ENCODE assay signal across 9 cellular contexts in the genomic region with DNA sequence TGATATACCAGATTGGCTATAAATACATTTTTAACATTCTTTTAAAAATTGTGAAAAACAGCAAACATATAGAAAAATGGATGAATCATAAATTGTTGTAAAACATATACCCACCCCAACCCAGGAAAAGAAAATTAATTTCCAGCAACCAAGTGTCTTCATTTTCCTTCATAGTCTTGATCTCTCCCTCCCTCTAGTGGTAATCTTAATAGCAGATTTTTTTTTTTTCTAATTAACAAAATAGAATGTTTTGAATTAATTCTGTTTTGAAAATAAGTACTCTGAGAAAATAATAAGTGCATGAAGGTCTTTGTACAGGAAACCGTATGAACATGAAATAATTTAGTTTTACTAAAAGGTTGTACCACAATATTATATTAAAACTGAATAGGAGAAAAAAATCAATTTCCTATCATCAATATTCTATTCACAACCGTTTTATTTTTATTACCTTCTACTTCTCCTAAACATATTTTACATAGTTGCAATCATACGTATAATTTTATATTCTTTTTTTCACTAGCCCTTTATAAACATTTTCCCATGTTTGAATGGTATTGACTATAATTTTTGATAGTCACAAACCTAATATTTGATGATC. TPM values are rescaled to one million over a fixed set of nuclear protein-coding genes. Genes with fewer than 3 reads are reported as not detected.
DNase-seq lines count a peak whose midpoint lies in the region; TF ChIP-seq lines count a peak whose summit lies in the region.
"Had no signal": no experiment of that assay in that cellular context is flagged by ENCODE, and none has a peak within 500 bp of the region (broad histone marks: within the 10 kb centered on the region; RNA-seq: fewer than 3 reads in every experiment).

No MANE protein-coding gene starts in this region.

- TF ChIP-seq POLR2A in esophagus squamous epithelium (IDR thresholded peaks at IDR 0.05) (no peak), stomach (IDR thresholded peaks at IDR 0.05) (no peak)

- WGBS in esophagus squamous epithelium, 2 donors: 56% methylated on average over 3 of the region's 3 CpGs
- 47 to 59% (median 49%) methylated on average over 3 of the region's 3 CpGs for WGBS in stomach, 5 donors

- intact Hi-C loops in esophagus squamous epithelium (cut with DNase I): no loop called here
- intact Hi-C loops in stomach (cut with DNase I; ENCODE audit: low total_unique reads): no loop called here

- no peaks in the 10 kb centered on the region for H3K9me3 ChIP-seq in OCI-LY1 (ENCODE audit: low read length)
- H3K9me3 ChIP-seq in esophagus squamous epithelium: no peaks in the 10 kb centered on the region
- no peaks in the 10 kb centered on the region for H3K9me3 ChIP-seq in stomach

- H3K4me1 ChIP-seq in OCI-LY1 (ENCODE audit: insufficient read depth, low read length, severe bottlenecking): peaks cover 36% of the 10 kb centered on the region
- peaks cover 4 to 75% (median 24%) of the 10 kb centered on the region in 3 donors for H3K4me1 ChIP-seq in esophagus squamous epithelium
- peaks cover 0 to 90% (median 49%) of the 10 kb centered on the region in 4 donors for H3K4me1 ChIP-seq in stomach

- peaks cover 82% of the 10 kb centered on the region for H3K79me2 ChIP-seq in OCI-LY1 (ENCODE audit: insufficient read depth, low read length)

- H3K27ac ChIP-seq in OCI-LY1 (ENCODE audit: low read depth, low read length, poor library complexity, severe bottlenecking): no peak overlapping the region
- H3K27ac ChIP-seq in esophagus squamous epithelium: peak overlapping the region in 1 of 4 donors; percentile 9
- no peak overlapping the region for H3K27ac ChIP-seq in stomach
- H3K27ac ChIP-seq: epithelial cell of prostate had no signal

- TF ChIP-seq CTCF in OCI-LY1 (IDR thresholded peaks at IDR 0.05; ENCODE audit: low read length) (peak; percentile 54), esophagus squamous epithelium (IDR thresholded peaks at IDR 0.05) (peak; percentile 34 to 65 (median 52)), stomach (IDR thresholded peaks at IDR 0.05) (peak in 4 of 7 experiments; percentile 17 to 67 (median 54))

- H3K27me3 ChIP-seq in OCI-LY1 (ENCODE audit: insufficient read depth, low read length) (no peaks in the 10 kb centered on the region), esophagus squamous epithelium (no peaks in the 10 kb centered on the region), stomach (no peaks in the 10 kb centered on the region)

- H3K4me2 ChIP-seq in OCI-LY1 (ENCODE audit: low read length): no peak overlapping the region

- H3K9ac ChIP-seq in OCI-LY1 (ENCODE audit: low read length): no peak overlapping the region

- H3K4me1 Mint-ChIP-seq in activated naive CD4-positive, alpha-beta T cell treated with anti-CD3 and anti-CD28 coated beads, Interleukin-2, amount 10 ng/mL, durations not matched to agents 7 days and 5 days: peaks cover 45% of the 10 kb centered on the region

- CTCF ChIA-PET in activated naive CD4-positive, alpha-beta T cell treated with anti-CD3 and anti-CD28 coated beads, Interleukin-2, amount 10 ng/mL, durations not matched to agents 7 days and 5 days (lab: Charles Lee): interaction anchor here (1.2 kb wide), 1 partner anchor 103 kb away, joined by 4 read pairs; no protein-coding TSS in a partner anchor

- H3K4me3 Mint-ChIP-seq in activated naive CD4-positive, alpha-beta T cell treated with anti-CD3 and anti-CD28 coated beads, Interleukin-2, amount 10 ng/mL, durations not matched to agents 7 days and 5 days: no peak overlapping the region

- no peaks in the 10 kb centered on the region for H4K20me1 ChIP-seq in OCI-LY1 (ENCODE audit: insufficient read depth, low read length)

- no peaks in the 10 kb centered on the region for H3K27me3 Mint-ChIP-seq in activated naive CD4-positive, alpha-beta T cell treated with anti-CD3 and anti-CD28 coated beads, Interleukin-2, amount 10 ng/mL, durations not matched to agents 7 days and 5 days

- H3K27ac Mint-ChIP-seq in activated naive CD4-positive, alpha-beta T cell treated with anti-CD3 and anti-CD28 coated beads, Interleukin-2, amount 10 ng/mL, durations not matched to agents 7 days and 5 days: no peak overlapping the region

- no peak overlapping the region for H2AFZ ChIP-seq in OCI-LY1 (ENCODE audit: low read length)

- DNase-seq in NCI-H748 (lab: John Stamatoyannopoulos, UW; ENCODE audit: unreplicated experiment) (peak; percentile 5), NCI-H748 treated with DMSO at 0.1 percent for 48 hours (lab: John Stamatoyannopoulos, UW) (no peak), esophagus squamous epithelium (lab: John Stamatoyannopoulos, UW) (no peak), stomach (no peak), GOT3 (lab: John Stamatoyannopoulos, UW) (no peak), activated gamma-delta T cell (lab: John Stamatoyannopoulos, UW) (no peak)
- no peak for DNase-seq in activated naive CD4-positive, alpha-beta T cell treated with anti-CD3 and anti-CD28 coated beads, Interleukin-2, amount 10 ng/mL, durations not matched to agents 7 days and 5 days

- peaks cover 22% of the 10 kb centered on the region for H3K36me3 Mint-ChIP-seq in activated naive CD4-positive, alpha-beta T cell treated with anti-CD3 and anti-CD28 coated beads, Interleukin-2, amount 10 ng/mL, durations not matched to agents 7 days and 5 days

- no peaks in the 10 kb centered on the region for H3K9me2 ChIP-seq in OCI-LY1 (ENCODE audit: low read depth, low read length)

- H3K9me3 Mint-ChIP-seq in activated naive CD4-positive, alpha-beta T cell treated with anti-CD3 and anti-CD28 coated beads, Interleukin-2, amount 10 ng/mL, durations not matched to agents 7 days and 5 days: no peaks in the 10 kb centered on the region

- H3F3A ChIP-seq in OCI-LY1 (ENCODE audit: insufficient read depth, low read length): no peaks in the 10 kb centered on the region

- TF ChIP-seq EP300 in stomach (IDR thresholded peaks at IDR 0.05): no peak

- H3K36me3 ChIP-seq in OCI-LY1 (ENCODE audit: insufficient read depth, low read length) (peaks cover 18% of the 10 kb centered on the region), esophagus squamous epithelium (peaks cover 0 to 13% (median 0%) of the 10 kb centered on the region in 3 donors), stomach (peaks cover 0 to 4% (median 2%) of the 10 kb centered on the region in 4 donors)

- H3K4me3 ChIP-seq in OCI-LY1 (ENCODE audit: low read depth, low read length, poor library complexity, severe bottlenecking) (no peak overlapping the region), esophagus squamous epithelium (no peak overlapping the region), stomach (no peak overlapping the region)

RNA-seq across cellular contexts. Expression of a gene that starts 7.0 kb away (rescaled TPM):
- 10 to 100 TPM; 13.9 to 37.3 (median 28.1) TPM for total RNA-seq in esophagus squamous epithelium
- 100 to 1,000 TPM in 2 of 5 donors, 10 to 100 TPM in 3; 35.3 to 168 (median 51.9) TPM for total RNA-seq in stomach
- 10 to 100 TPM in 2 of 3 donors, 1 to 10 TPM in 1; 7.5 to 28.9 (median 21.4) TPM for polyA plus RNA-seq in stomach
